1 cellular context compared by ENCODE assay signal in the genomic region with DNA sequence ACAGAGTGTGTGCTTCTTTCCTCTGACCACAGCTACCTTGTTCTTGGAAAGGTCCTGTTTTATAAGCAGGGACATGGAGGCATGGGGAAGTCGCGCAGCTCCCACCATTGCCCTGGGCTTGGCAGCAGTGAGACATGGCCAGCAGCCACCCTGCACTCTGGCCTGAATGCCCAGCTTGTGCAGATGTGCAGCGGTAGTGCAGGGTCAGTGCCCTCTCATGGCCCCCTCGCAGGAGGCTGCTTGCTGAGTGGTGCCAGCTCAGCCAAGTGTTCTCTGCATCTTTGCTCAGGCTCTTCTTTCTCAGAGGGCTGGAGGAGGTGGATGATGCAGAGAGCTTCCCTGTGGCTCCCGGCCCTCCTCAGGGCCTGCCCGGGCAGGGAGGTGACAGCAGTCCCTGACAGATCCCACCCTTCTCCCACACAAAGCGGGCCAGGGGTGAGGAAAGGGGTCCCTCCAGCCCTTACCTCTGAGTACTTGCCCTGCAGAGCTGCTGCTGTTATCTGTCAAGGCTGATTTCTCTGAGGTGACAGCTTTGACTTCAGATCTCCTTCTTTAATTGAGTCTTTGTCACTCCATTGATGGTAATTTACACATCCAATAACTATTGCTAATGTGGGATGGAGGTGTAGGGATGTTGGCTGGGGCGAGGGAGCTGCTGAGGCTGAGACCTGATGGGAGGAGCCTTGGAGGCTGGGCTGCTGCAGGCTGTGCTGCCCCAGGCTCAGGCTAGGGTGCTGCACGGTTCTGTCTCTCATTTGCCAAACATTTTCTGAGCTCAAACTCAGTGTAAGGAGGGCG.
TF ChIP-seq lines count a peak whose summit lies in the region.

No MANE protein-coding gene starts in this region.

TF ChIP-seq in GM23338, 12 proteins besides CTCF, POLR2A, EP300 and RAD21 (continued from another document):
- TF ChIP-seq, protein P1, sequence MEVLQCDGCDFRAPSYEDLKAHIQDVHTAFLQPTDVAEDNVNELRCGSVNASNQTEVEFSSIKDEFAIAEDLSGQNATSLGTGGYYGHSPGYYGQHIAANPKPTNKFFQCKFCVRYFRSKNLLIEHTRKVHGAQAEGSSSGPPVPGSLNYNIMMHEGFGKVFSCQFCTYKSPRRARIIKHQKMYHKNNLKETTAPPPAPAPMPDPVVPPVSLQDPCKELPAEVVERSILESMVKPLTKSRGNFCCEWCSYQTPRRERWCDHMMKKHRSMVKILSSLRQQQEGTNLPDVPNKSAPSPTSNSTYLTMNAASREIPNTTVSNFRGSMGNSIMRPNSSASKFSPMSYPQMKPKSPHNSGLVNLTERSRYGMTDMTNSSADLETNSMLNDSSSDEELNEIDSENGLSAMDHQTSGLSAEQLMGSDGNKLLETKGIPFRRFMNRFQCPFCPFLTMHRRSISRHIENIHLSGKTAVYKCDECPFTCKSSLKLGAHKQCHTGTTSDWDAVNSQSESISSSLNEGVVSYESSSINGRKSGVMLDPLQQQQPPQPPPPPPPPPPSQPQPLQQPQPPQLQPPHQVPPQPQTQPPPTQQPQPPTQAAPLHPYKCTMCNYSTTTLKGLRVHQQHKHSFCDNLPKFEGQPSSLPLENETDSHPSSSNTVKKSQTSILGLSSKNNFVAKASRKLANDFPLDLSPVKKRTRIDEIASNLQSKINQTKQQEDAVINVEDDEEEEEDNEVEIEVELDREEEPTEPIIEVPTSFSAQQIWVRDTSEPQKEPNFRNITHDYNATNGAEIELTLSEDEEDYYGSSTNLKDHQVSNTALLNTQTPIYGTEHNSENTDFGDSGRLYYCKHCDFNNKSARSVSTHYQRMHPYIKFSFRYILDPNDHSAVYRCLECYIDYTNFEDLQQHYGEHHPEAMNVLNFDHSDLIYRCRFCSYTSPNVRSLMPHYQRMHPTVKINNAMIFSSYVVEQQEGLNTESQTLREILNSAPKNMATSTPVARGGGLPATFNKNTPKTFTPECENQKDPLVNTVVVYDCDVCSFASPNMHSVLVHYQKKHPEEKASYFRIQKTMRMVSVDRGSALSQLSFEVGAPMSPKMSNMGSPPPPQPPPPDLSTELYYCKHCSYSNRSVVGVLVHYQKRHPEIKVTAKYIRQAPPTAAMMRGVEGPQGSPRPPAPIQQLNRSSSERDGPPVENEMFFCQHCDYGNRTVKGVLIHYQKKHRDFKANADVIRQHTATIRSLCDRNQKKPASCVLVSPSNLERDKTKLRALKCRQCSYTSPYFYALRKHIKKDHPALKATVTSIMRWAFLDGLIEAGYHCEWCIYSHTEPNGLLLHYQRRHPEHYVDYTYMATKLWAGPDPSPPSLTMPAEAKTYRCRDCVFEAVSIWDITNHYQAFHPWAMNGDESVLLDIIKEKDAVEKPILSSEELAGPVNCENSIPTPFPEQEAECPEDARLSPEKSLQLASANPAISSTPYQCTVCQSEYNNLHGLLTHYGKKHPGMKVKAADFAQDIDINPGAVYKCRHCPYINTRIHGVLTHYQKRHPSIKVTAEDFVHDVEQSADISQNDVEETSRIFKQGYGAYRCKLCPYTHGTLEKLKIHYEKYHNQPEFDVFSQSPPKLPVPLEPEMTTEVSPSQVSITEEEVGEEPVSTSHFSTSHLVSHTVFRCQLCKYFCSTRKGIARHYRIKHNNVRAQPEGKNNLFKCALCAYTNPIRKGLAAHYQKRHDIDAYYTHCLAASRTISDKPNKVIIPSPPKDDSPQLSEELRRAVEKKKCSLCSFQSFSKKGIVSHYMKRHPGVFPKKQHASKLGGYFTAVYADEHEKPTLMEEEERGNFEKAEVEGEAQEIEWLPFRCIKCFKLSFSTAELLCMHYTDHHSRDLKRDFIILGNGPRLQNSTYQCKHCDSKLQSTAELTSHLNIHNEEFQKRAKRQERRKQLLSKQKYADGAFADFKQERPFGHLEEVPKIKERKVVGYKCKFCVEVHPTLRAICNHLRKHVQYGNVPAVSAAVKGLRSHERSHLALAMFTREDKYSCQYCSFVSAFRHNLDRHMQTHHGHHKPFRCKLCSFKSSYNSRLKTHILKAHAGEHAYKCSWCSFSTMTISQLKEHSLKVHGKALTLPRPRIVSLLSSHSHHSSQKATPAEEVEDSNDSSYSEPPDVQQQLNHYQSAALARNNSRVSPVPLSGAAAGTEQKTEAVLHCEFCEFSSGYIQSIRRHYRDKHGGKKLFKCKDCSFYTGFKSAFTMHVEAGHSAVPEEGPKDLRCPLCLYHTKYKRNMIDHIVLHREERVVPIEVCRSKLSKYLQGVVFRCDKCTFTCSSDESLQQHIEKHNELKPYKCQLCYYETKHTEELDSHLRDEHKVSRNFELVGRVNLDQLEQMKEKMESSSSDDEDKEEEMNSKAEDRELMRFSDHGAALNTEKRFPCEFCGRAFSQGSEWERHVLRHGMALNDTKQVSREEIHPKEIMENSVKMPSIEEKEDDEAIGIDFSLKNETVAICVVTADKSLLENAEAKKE (CRISPR knock-in tag; IDR thresholded peaks at IDR 0.05): no peak
- TF ChIP-seq ZNF114 (CRISPR knock-in tag; IDR thresholded peaks at IDR 0.05) (no peak), POLR2AphosphoS5 (IDR thresholded peaks at IDR 0.05; ENCODE audit: low read depth) (no peak), NANOG (IDR thresholded peaks at IDR 0.05; ENCODE audit: borderline replicate concordance) (no peak), JUNB (IDR thresholded peaks at IDR 0.05; ENCODE audit: unreplicated experiment) (no peak)
